In genomic region chrX:124232523-124233201, GRCh38 we compare ENCODE assay signal across 9 cellular contexts.
DNase-seq lines count a peak whose midpoint lies in the region; ATAC-seq and TF ChIP-seq lines count a peak whose summit lies in the region.
"Had no signal": no experiment of that assay in that cellular context is flagged by ENCODE, and none has a peak within 500 bp of the region (broad histone marks: within the 10 kb centered on the region; RNA-seq: fewer than 3 reads in every experiment).

No MANE protein-coding gene starts in this region.

- DNase-seq in NCI-H345 treated with DMSO at 0.1 percent for 48 hours (lab: John Stamatoyannopoulos, UW; ENCODE audit: unreplicated experiment) (no peak), endothelial cell (ENCODE audit: low spot score) (no peak), RKO (ENCODE audit: low spot score) (no peak), NOMO-1 (lab: John Stamatoyannopoulos, UW; ENCODE audit: unreplicated experiment in 2 of 2) (no peak)

- ATAC-seq in GM18502 (IDR thresholded peaks at IDR 0.05; ENCODE audit: poor library complexity, unreplicated experiment): peak; percentile 74
- peak; percentile 85 for ATAC-seq in GM21381 (IDR thresholded peaks at IDR 0.05; ENCODE audit: unreplicated experiment)
- ATAC-seq in HG03139 (IDR thresholded peaks at IDR 0.05; ENCODE audit: unreplicated experiment): peak; percentile 78
- ATAC-seq in activated T-helper 17 cell treated with anti-CD3 and anti-CD28 coated beads, Interleukin-2, amount 50 U/mL, for 72 hours (replicated peaks): peak; percentile 95

- H3K4me1 Mint-ChIP-seq in activated T-helper 17 cell treated with anti-CD3 and anti-CD28 coated beads, Interleukin-2, amount 50 U/mL, for 72 hours: no peaks in the 10 kb centered on the region
- H3K4me1 Mint-ChIP-seq in endothelial cell (ENCODE audit: unreplicated experiment): no peaks in the 10 kb centered on the region

- no peaks in the 10 kb centered on the region for H3K9me3 Mint-ChIP-seq in activated T-helper 17 cell treated with anti-CD3 and anti-CD28 coated beads, Interleukin-2, amount 50 U/mL, for 72 hours
- H3K9me3 Mint-ChIP-seq in endothelial cell (ENCODE audit: unreplicated experiment): no peaks in the 10 kb centered on the region
- H3K9me3 Mint-ChIP-seq: activated T-helper 1 cell treated with anti-CD3 and anti-CD28 coated beads, Interleukin-12 subunit alpha, Interleukin-12 subunit beta, Interleukin-2, Interleukin-4 antibody, amounts not matched to agents 30 ng/mL and 10 ng/mL and 1 ng/mL, durations not matched to agents 14 hours and 24 hours and 36 hours had no signal

- H3K4me3 Mint-ChIP-seq in activated T-helper 17 cell treated with anti-CD3 and anti-CD28 coated beads, Interleukin-2, amount 50 U/mL, for 72 hours: peak overlapping the region; percentile 15
- H3K4me3 Mint-ChIP-seq in endothelial cell (ENCODE audit: unreplicated experiment): no peak overlapping the region
- H3K4me3 Mint-ChIP-seq: activated T-helper 1 cell treated with anti-CD3 and anti-CD28 coated beads, Interleukin-12 subunit alpha, Interleukin-12 subunit beta, Interleukin-2, Interleukin-4 antibody, amounts not matched to agents 30 ng/mL and 10 ng/mL and 1 ng/mL, durations not matched to agents 14 hours and 24 hours and 36 hours had no signal

- no peaks in the 10 kb centered on the region for H3K36me3 Mint-ChIP-seq in activated T-helper 17 cell treated with anti-CD3 and anti-CD28 coated beads, Interleukin-2, amount 50 U/mL, for 72 hours (ENCODE audit: low read depth)
- no peaks in the 10 kb centered on the region for H3K36me3 Mint-ChIP-seq in endothelial cell (ENCODE audit: low read depth, unreplicated experiment)

- no peaks in the 10 kb centered on the region for H3K27me3 Mint-ChIP-seq in activated T-helper 17 cell treated with anti-CD3 and anti-CD28 coated beads, Interleukin-2, amount 50 U/mL, for 72 hours
- H3K27me3 Mint-ChIP-seq in endothelial cell (ENCODE audit: unreplicated experiment): no peaks in the 10 kb centered on the region

- TF ChIP-seq CTCF in endothelial cell (IDR thresholded peaks at IDR 0.05; ENCODE audit: unreplicated experiment): no peak

- no peak overlapping the region for H3K27ac Mint-ChIP-seq in activated T-helper 17 cell treated with anti-CD3 and anti-CD28 coated beads, Interleukin-2, amount 50 U/mL, for 72 hours
- no peak overlapping the region for H3K27ac Mint-ChIP-seq in endothelial cell (ENCODE audit: unreplicated experiment)
- H3K27ac Mint-ChIP-seq: activated T-helper 1 cell treated with anti-CD3 and anti-CD28 coated beads, Interleukin-12 subunit alpha, Interleukin-12 subunit beta, Interleukin-2, Interleukin-4 antibody, amounts not matched to agents 30 ng/mL and 10 ng/mL and 1 ng/mL, durations not matched to agents 14 hours and 24 hours and 36 hours had no signal
